Comparison of ENCODE assay signal across 24 cellular contexts in the genomic region with DNA sequence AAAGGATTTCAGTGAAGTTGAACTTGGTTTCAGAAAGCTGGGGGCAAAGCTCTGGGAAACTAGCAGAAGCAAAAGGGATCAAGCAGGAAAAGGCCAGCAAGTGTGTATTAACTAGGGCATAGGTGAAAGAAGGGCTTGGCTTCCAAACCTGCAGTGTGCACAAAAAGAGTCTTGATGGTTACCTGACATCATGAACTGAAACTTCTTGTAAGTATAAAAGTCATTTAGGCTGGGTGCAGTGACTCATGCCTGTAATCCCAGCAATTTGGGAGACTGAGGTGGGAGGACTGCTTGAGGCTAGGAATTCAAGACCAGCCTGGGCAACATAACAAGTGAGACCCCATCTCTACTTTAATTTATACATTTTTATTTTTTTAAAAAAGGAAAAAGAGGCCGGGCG.
"Had no signal": no experiment of that assay in that cellular context is flagged by ENCODE, and none has a peak within 500 bp of the region (broad histone marks: within the 10 kb centered on the region; RNA-seq: fewer than 3 reads in every experiment).

No MANE protein-coding gene starts in this region.

- H3K9me3 Mint-ChIP-seq: activated CD4-positive, alpha-beta memory T cell treated with anti-CD3 and anti-CD28 coated beads for 36 hours; activated CD4-positive, alpha-beta T cell treated with anti-CD3 and anti-CD28 coated beads, Interleukin-2, amount 10 ng/mL, durations not matched to agents 7 days and 5 days; activated naive CD8-positive, alpha-beta T cell treated with anti-CD3 and anti-CD28 coated beads, Interleukin-2, amount 10 ng/mL, durations not matched to agents 7 days and 5 days; activated T-cell treated with anti-CD3 and anti-CD28 coated beads, Interleukin-2, amount 50 U/mL, for 4 hours; activated T-helper 2 cell treated with anti-CD3 and anti-CD28 coated beads, Interferon-gamma antibody, Interleukin-2, Interleukin-4, amounts not matched to agents 10 μg/mL and 5 μg/mL and 100 μg/mL, durations not matched to agents 14 hours and 24 hours and 36 hours had no signal

- H3K9ac ChIP-seq: KMS-11 had no signal

- H3K4me2 ChIP-seq: KMS-11 had no signal

- H3K36me3 Mint-ChIP-seq: activated CD4-positive, alpha-beta memory T cell treated with anti-CD3 and anti-CD28 coated beads for 36 hours; activated naive CD8-positive, alpha-beta T cell treated with anti-CD3 and anti-CD28 coated beads, Interleukin-2, amount 10 ng/mL, durations not matched to agents 7 days and 5 days had no signal

- H3K36me3 ChIP-seq: breast epithelium, MG63 had no signal

- H3K27me3 ChIP-seq: breast epithelium had no signal

- ATAC-seq: activated T-cell treated with anti-CD3 and anti-CD28 coated beads, Interleukin-2, amount 50 U/mL, for 4 hours; Panc1 had no signal

- DNase-seq: activated CD4-positive, alpha-beta memory T cell treated with anti-CD3 and anti-CD28 coated beads for 36 hours; activated CD4-positive, alpha-beta T cell treated with anti-CD3 and anti-CD28 coated beads, Interleukin-2, amount 10 ng/mL, durations not matched to agents 7 days and 5 days; activated CD4-positive, CD25-positive, alpha-beta regulatory T cell; activated CD8-positive, alpha-beta memory T cell treated with anti-CD3 and anti-CD28 coated beads for 24 hours; activated naive CD4-positive, alpha-beta T cell treated with anti-CD3 and anti-CD28 coated beads, Interleukin-2, amount 50 U/mL, for 16 hours; activated naive CD8-positive, alpha-beta T cell treated with anti-CD3 and anti-CD28 coated beads, Interleukin-2, amount 10 ng/mL, durations not matched to agents 7 days and 5 days; activated T-cell treated with anti-CD3 and anti-CD28 coated beads, Interleukin-2, amount 50 U/mL, for 4 hours; aorta; NCI-H1105 treated with DMSO at 0.1 percent for 48 hours; NCI-H1436 treated with DMSO at 0.1 percent for 48 hours; NCI-H187; NCI-H2081; NCI-H446 treated with DMSO at 0.1 percent for 48 hours; NCI-H524 treated with DMSO at 0.1 percent for 48 hours; NCI-H774; SHP77; T-helper 2 cell; T1000 had no signal

- H3K27ac Mint-ChIP-seq: activated CD4-positive, alpha-beta memory T cell treated with anti-CD3 and anti-CD28 coated beads for 36 hours; activated CD4-positive, alpha-beta T cell treated with anti-CD3 and anti-CD28 coated beads, Interleukin-2, amount 10 ng/mL, durations not matched to agents 7 days and 5 days; activated naive CD8-positive, alpha-beta T cell treated with anti-CD3 and anti-CD28 coated beads, Interleukin-2, amount 10 ng/mL, durations not matched to agents 7 days and 5 days; activated T-helper 2 cell treated with anti-CD3 and anti-CD28 coated beads, Interferon-gamma antibody, Interleukin-2, Interleukin-4, amounts not matched to agents 10 μg/mL and 5 μg/mL and 100 μg/mL, durations not matched to agents 14 hours and 24 hours and 36 hours had no signal

- H3K4me1 ChIP-seq: breast epithelium had no signal

- H3K9me3 ChIP-seq: breast epithelium, MG63 had no signal

- H3K4me3 ChIP-seq: breast epithelium, MG63 had no signal

- H3K4me3 Mint-ChIP-seq: activated CD4-positive, alpha-beta memory T cell treated with anti-CD3 and anti-CD28 coated beads for 36 hours; activated CD4-positive, alpha-beta T cell treated with anti-CD3 and anti-CD28 coated beads, Interleukin-2, amount 10 ng/mL, durations not matched to agents 7 days and 5 days; activated naive CD8-positive, alpha-beta T cell treated with anti-CD3 and anti-CD28 coated beads, Interleukin-2, amount 10 ng/mL, durations not matched to agents 7 days and 5 days; activated T-cell treated with anti-CD3 and anti-CD28 coated beads, Interleukin-2, amount 50 U/mL, for 4 hours had no signal

- H3K27ac ChIP-seq: breast epithelium, KMS-11, VCaP had no signal

- H3K4me1 Mint-ChIP-seq: activated CD4-positive, alpha-beta T cell treated with anti-CD3 and anti-CD28 coated beads, Interleukin-2, amount 10 ng/mL, durations not matched to agents 7 days and 5 days; activated naive CD8-positive, alpha-beta T cell treated with anti-CD3 and anti-CD28 coated beads, Interleukin-2, amount 10 ng/mL, durations not matched to agents 7 days and 5 days had no signal
